ENCODE assay signal across 10 cellular contexts in genomic region chr12:47349770-47350408, GRCh38.
A peak's percentile ranks its signal among the peaks of the same experiment; 100 is the strongest.
DNase-seq lines count a peak whose midpoint lies in the region; TF ChIP-seq lines count a peak whose summit lies in the region.
"Had no signal": no experiment of that assay in that cellular context is flagged by ENCODE, and none has a peak within 500 bp of the region (broad histone marks: within the 10 kb centered on the region; RNA-seq: fewer than 3 reads in every experiment).

No MANE protein-coding gene starts in this region.

- H3K27ac ChIP-seq in OCI-LY7 (ENCODE audit: low read depth, low read length, poor library complexity, severe bottlenecking), result no peak overlapping the region
- H3K27ac ChIP-seq in colonic mucosa, result no peak overlapping the region
- H3K27ac ChIP-seq: gastrocnemius medialis, thoracic aorta had no signal

- peak overlapping the region; percentile 73 for H3K4me3 Mint-ChIP-seq in activated naive CD4-positive, alpha-beta T cell treated with anti-CD3 and anti-CD28 coated beads, Interleukin-2, amount 50 U/mL, for 24 hours

- H3K9ac ChIP-seq in colonic mucosa (ENCODE audit: low read depth in 2 of 2, low read length in 2 of 2), result no peak overlapping the region

- peak overlapping the region; percentile 62 for H2AFZ ChIP-seq in OCI-LY7 (ENCODE audit: low read length)

- no peak for TF ChIP-seq CTCF in OCI-LY7 (conservative IDR thresholded peaks at IDR 0.05; ENCODE audit: low read length)
- TF ChIP-seq CTCF in colonic mucosa (IDR thresholded peaks at IDR 0.05), result no peak
- TF ChIP-seq CTCF in GM10266 (IDR thresholded peaks at IDR 0.05; ENCODE audit: control insufficient read depth, insufficient read depth, low read depth, missing control alignments), result no peak

- H3K9me3 ChIP-seq in OCI-LY7 (ENCODE audit: low read length) (no peaks in the 10 kb centered on the region), colonic mucosa (no peaks in the 10 kb centered on the region)
- H3K9me3 ChIP-seq: gastrocnemius medialis, thoracic aorta had no signal

- no peaks in the 10 kb centered on the region for H3K27me3 ChIP-seq in colonic mucosa
- H3K27me3 ChIP-seq: gastrocnemius medialis had no signal

- DNase-seq in ELR (ENCODE audit: low read depth) (peak; percentile 28), OCI-LY7 (ENCODE audit: low spot score) (no peak), A172 (ENCODE audit: low spot score) (no peak), colonic mucosa (no peak), GM10266 (ENCODE audit: extremely low spot score) (no peak)
- peak; percentile 61 for DNase-seq in stimulated activated CD4-positive, alpha-beta T cell treated with anti-CD3 and anti-CD28 coated beads, Interleukin-1b, Interleukin-23, amount 100 ng/mL, for 48 hours
- DNase-seq: gastrocnemius medialis, NCI-H2171 had no signal

- H3K4me1 Mint-ChIP-seq in activated naive CD4-positive, alpha-beta T cell treated with anti-CD3 and anti-CD28 coated beads, Interleukin-2, amount 50 U/mL, for 24 hours, result peaks cover 84% of the 10 kb centered on the region

- H3K9me2 ChIP-seq in OCI-LY7 (ENCODE audit: insufficient read depth, low read length), result no peaks in the 10 kb centered on the region

- H3K36me3 Mint-ChIP-seq in activated naive CD4-positive, alpha-beta T cell treated with anti-CD3 and anti-CD28 coated beads, Interleukin-2, amount 50 U/mL, for 24 hours, result peaks cover 9% of the 10 kb centered on the region

- peaks cover 7% of the 10 kb centered on the region for H3K4me1 ChIP-seq in OCI-LY7 (ENCODE audit: insufficient read depth, low read length, poor library complexity, severe bottlenecking)
- H3K4me1 ChIP-seq in colonic mucosa, result no peaks in the 10 kb centered on the region
- H3K4me1 ChIP-seq: gastrocnemius medialis had no signal

- CTCF ChIA-PET in OCI-LY7 (lab: Charles Lee; ENCODE audit: unreplicated experiment), result no interaction called here

- no peak overlapping the region for H3K4me3 ChIP-seq in OCI-LY7 (ENCODE audit: low read depth, low read length, poor library complexity, severe bottlenecking)
- H3K4me3 ChIP-seq in colonic mucosa, result no peak overlapping the region
- H3K4me3 ChIP-seq: gastrocnemius medialis, thoracic aorta had no signal

- POLR2A ChIA-PET in OCI-LY7 (lab: Charles Lee), result interaction anchor here (0.7 kb wide), 1 partner anchor 9 kb away, joined by 3 read pairs; no protein-coding TSS in a partner anchor

- H4K20me1 ChIP-seq in OCI-LY7 (ENCODE audit: insufficient read depth, low read length), result no peaks in the 10 kb centered on the region

- H3K27me3 Mint-ChIP-seq in activated naive CD4-positive, alpha-beta T cell treated with anti-CD3 and anti-CD28 coated beads, Interleukin-2, amount 50 U/mL, for 24 hours, result no peaks in the 10 kb centered on the region

- no TSS peak for BruUV-seq in OCI-LY7 (replicated peaks; lab: Mats Ljungman, UMichigan)

- no peaks in the 10 kb centered on the region for H3K79me2 ChIP-seq in OCI-LY7 (ENCODE audit: insufficient read depth, low read depth, low read length)

- intact Hi-C loops in OCI-LY7 (cut with micrococcal nuclease; ENCODE audit: unreplicated experiment) (no loop called here), colonic mucosa (cut with DNase I) (no loop called here)

- H3K4me2 ChIP-seq in OCI-LY7 (ENCODE audit: low read length), result no peak overlapping the region

- no peaks in the 10 kb centered on the region for H3K36me3 ChIP-seq in OCI-LY7 (ENCODE audit: insufficient read depth, low read length)
- H3K36me3 ChIP-seq in colonic mucosa, result no peaks in the 10 kb centered on the region
- H3K36me3 ChIP-seq: gastrocnemius medialis, thoracic aorta had no signal

- peak overlapping the region; percentile 99 for H3K27ac Mint-ChIP-seq in activated naive CD4-positive, alpha-beta T cell treated with anti-CD3 and anti-CD28 coated beads, Interleukin-2, amount 50 U/mL, for 24 hours

- H3K9me3 Mint-ChIP-seq in activated naive CD4-positive, alpha-beta T cell treated with anti-CD3 and anti-CD28 coated beads, Interleukin-2, amount 50 U/mL, for 24 hours, result peaks cover 5% of the 10 kb centered on the region

Comparison
In these comparisons a context has a peak if more than half of its experiments do, and no peak if none do; other contexts are left out.
1. DNase-seq: peak in ELR (single experiment) and stimulated activated CD4-positive, alpha-beta T cell treated with anti-CD3 and anti-CD28 coated beads, Interleukin-1b, Interleukin-23, amount 100 ng/mL, for 48 hours (single experiment); none in OCI-LY7 (single experiment), A172 (single experiment), colonic mucosa (single experiment) and GM10266 (single experiment).